Comparison of ENCODE assay signal across 8 cellular contexts in genomic region chr1:16351449-16351993, GRCh38. TPM values are rescaled to one million over a fixed set of nuclear protein-coding genes. Genes with fewer than 3 reads are reported as not detected.
DNase-seq lines count a peak whose midpoint lies in the region; ATAC-seq and TF ChIP-seq lines count a peak whose summit lies in the region.

No MANE protein-coding gene starts in this region.

- H3K36me3 ChIP-seq in breast epithelium = no peaks in the 10 kb centered on the region
- H3K36me3 ChIP-seq in left lung = no peaks in the 10 kb centered on the region
- no peaks in the 10 kb centered on the region for H3K36me3 ChIP-seq in suprapubic skin

- 0% methylated on average over 18 of the region's 20 CpGs for WGBS in suprapubic skin

- H3K4me1 ChIP-seq in breast epithelium (peaks cover 3 to 5% of the 10 kb centered on the region in 2 donors), left lung (peaks cover 0 to 46% of the 10 kb centered on the region in 2 donors), suprapubic skin (peaks cover 39% of the 10 kb centered on the region)

- no peaks in the 10 kb centered on the region for H3K9me3 ChIP-seq in breast epithelium
- no peaks in the 10 kb centered on the region for H3K9me3 ChIP-seq in left lung
- no peaks in the 10 kb centered on the region for H3K9me3 ChIP-seq in suprapubic skin

- H3K27me3 ChIP-seq in breast epithelium (no peaks in the 10 kb centered on the region), left lung (no peaks in the 10 kb centered on the region), suprapubic skin (no peaks in the 10 kb centered on the region)

- TF ChIP-seq CTCF in NB4 (IDR thresholded peaks at IDR 0.05; ENCODE audit: low read depth, low read length) (no peak), breast epithelium (IDR thresholded peaks at IDR 0.05) (no peak), left lung (IDR thresholded peaks at IDR 0.05) (no peak), suprapubic skin (IDR thresholded peaks at IDR 0.05) (no peak)

- ATAC-seq in left lung = peak; percentile 27

- peak overlapping the region; percentile 87 to 94 for H3K27ac ChIP-seq in breast epithelium
- H3K27ac ChIP-seq in left lung = peak overlapping the region; percentile 89 to 90
- peak overlapping the region; percentile 96 for H3K27ac ChIP-seq in suprapubic skin

- DNase-seq in Daoy (ENCODE audit: low read depth) = peak; percentile 25
- peak; percentile 47 for DNase-seq in NB4 (ENCODE audit: low read depth)
- no peak for DNase-seq in breast epithelium (ENCODE audit: low spot score in 2 of 2)
- DNase-seq in left lung = no peak
- DNase-seq in suprapubic skin (ENCODE audit: low spot score in 2 of 2) = no peak
- DNase-seq in DMS153 (lab: John Stamatoyannopoulos, UW) = no peak
- DNase-seq in effector CD4-positive, alpha-beta T cell = no peak
- no peak for DNase-seq in SHP77 treated with DMSO at 0.1 percent for 48 hours (lab: John Stamatoyannopoulos, UW)

- no peak for TF ChIP-seq EP300 in suprapubic skin (IDR thresholded peaks at IDR 0.05)

- H3K4me3 ChIP-seq in NB4 (ENCODE audit: low read depth, low read length) = peak overlapping the region; percentile 79
- H3K4me3 ChIP-seq in breast epithelium = peak overlapping the region; percentile 68 to 96 (median 78)
- peak overlapping the region; percentile 83 to 98 for H3K4me3 ChIP-seq in left lung
- H3K4me3 ChIP-seq in suprapubic skin = peak overlapping the region; percentile 98

- intact Hi-C loops in breast epithelium (cut with DNase I; ENCODE audit: low total_unique reads) (no loop called here), left lung (cut with DNase I) (no loop called here)

- no peak for TF ChIP-seq POLR2A in NB4 (IDR thresholded peaks at IDR 0.05; ENCODE audit: extremely low read depth, insufficient read length)
- no peak for TF ChIP-seq POLR2A in breast epithelium (IDR thresholded peaks at IDR 0.05)
- no peak for TF ChIP-seq POLR2A in suprapubic skin (IDR thresholded peaks at IDR 0.05)

RNA-seq across cellular contexts. Expression of gene FBXO42, which starts 0.8 kb away (rescaled TPM):
- 10.8 and 27.3 TPM in 2 replicates for total RNA-seq in Daoy (2014; rRNA removed; shearing (Covaris generic))
- total RNA-seq in breast epithelium (10 to 100 TPM; 20.3 to 28.5 (median 26.7) TPM), left lung (10 to 100 TPM; 18.8 to 19.5 TPM), suprapubic skin (10 to 100 TPM; 51.1 to 61.4 (median 55.5) TPM)

RNA-seq across cellular contexts. Expression of gene SZRD1, which starts 15.5 kb away (rescaled TPM):
- 61.0 and 77.7 TPM in 2 replicates for total RNA-seq in Daoy (2014; rRNA removed; shearing (Covaris generic))
- total RNA-seq in breast epithelium = 10 to 100 TPM; 59.0 to 77.4 (median 61.3) TPM
- total RNA-seq in left lung = 100 to 1,000 TPM; 114 to 134 TPM
- total RNA-seq in suprapubic skin = 10 to 100 TPM; 48.0 to 59.5 (median 58.0) TPM

Comparison
In these comparisons a context has a peak if more than half of its experiments do, and no peak if none do; other contexts are left out.
1. DNase-seq: peak in Daoy (single experiment) and NB4 (single experiment); none in breast epithelium (0 of 2), left lung (0 of 2), suprapubic skin (0 of 2), DMS153 (single experiment), effector CD4-positive, alpha-beta T cell (single experiment) and SHP77 treated with DMSO at 0.1 percent for 48 hours (single experiment).
2. Peak in every context shown above with its lines, with median percentiles within 50 percentile points of each other: H3K4me3 ChIP-seq and H3K27ac ChIP-seq.